Comparison of ENCODE assay signal across 7 cellular contexts in the genomic region with DNA sequence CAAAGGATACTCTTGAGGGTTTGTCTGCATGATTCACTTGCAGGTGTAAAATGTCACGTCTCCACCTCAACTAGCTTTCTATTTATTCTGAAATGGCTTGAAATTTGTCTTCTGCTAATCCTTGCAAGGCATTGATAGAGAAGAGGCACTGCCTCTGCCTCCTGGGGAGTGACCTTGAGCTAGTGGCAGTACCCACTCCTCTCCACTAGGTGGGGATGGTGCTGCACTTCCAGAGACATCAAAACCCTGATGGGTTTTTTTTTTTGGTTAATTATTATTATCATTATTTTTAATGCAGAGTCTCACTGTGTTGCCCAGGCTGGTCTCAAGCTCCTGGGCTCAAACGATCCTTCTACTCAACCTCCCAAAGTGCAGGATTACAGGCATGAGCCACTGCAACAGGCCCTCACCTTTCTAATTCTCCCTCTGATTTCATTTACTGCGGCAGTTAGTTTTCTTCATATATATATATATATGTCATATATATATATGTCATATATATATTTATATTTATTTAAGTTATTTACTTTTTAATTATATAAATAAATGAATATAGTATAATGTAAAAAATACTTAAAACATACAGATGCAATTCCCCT.
DNase-seq lines count a peak whose midpoint lies in the region; ATAC-seq, FAIRE-seq and TF ChIP-seq lines count a peak whose summit lies in the region.

No MANE protein-coding gene starts in this region.

- peak; percentile 13 for DNase-seq in GM04504 (ENCODE audit: low read depth)
- peak; percentile 10 for DNase-seq in HFF-Myc (ENCODE audit: extremely low read depth, low read depth)
- DNase-seq in NCI-H345 treated with DMSO at 0.1 percent for 48 hours (lab: John Stamatoyannopoulos, UW; ENCODE audit: unreplicated experiment), result peak; percentile 6
- peak; percentile 16 to 33 for DNase-seq in activated CD8-positive, alpha-beta memory T cell treated with anti-CD3 and anti-CD28 coated beads for 4 hours (ENCODE audit: low read depth in 2 of 2)
- peak; percentile 63 for DNase-seq in endothelial cell of umbilical vein (ENCODE audit: low read depth, low spot score)
- DNase-seq in naive B cell, result peak; percentile 30
- DNase-seq in stomach, result peak; percentile 66

- no peaks in the 10 kb centered on the region for H3K4me1 ChIP-seq in endothelial cell of umbilical vein (ENCODE audit: control insufficient read depth, extremely low read depth, insufficient read depth, low read length)
- H3K4me1 ChIP-seq in stomach, result no peaks in the 10 kb centered on the region

- H3K4me3 ChIP-seq in HFF-Myc (replicated peaks; ENCODE audit: low read depth, low read length), result no peak overlapping the region
- no peak overlapping the region for H3K4me3 ChIP-seq in endothelial cell of umbilical vein (replicated peaks in 1 of 3; ENCODE audit: insufficient read depth in 1 of 3, low read depth in 1 of 3, low read length in 3 of 3)
- H3K4me3 ChIP-seq in stomach, result no peak overlapping the region

- peak; percentile 30 to 49 for ATAC-seq in naive B cell (ENCODE audit: low read depth in 2 of 2)

- H3K36me3 ChIP-seq in endothelial cell of umbilical vein (ENCODE audit: control insufficient read depth in 2 of 2, extremely low read depth in 1 of 2, insufficient read depth in 2 of 2, low read length in 2 of 2), result peaks cover 0 to 11% of the 10 kb centered on the region in 2 experiments
- peaks cover 0 to 10% (median 4%) of the 10 kb centered on the region in 4 donors for H3K36me3 ChIP-seq in stomach

- no peak overlapping the region for H3K27ac Mint-ChIP-seq in naive B cell

- FAIRE-seq in endothelial cell of umbilical vein (lab: Jason Lieb, UNC), result no peak

- H3K27me3 Mint-ChIP-seq in naive B cell, result no peaks in the 10 kb centered on the region

- no peak for TF ChIP-seq EP300 in stomach (IDR thresholded peaks at IDR 0.05)

- TF ChIP-seq CTCF in HFF-Myc (IDR thresholded peaks at IDR 0.05; ENCODE audit: low read depth, low read length, missing control alignments), result peak; percentile 90
- peak; percentile 76 to 88 for TF ChIP-seq CTCF in endothelial cell of umbilical vein (IDR thresholded peaks at IDR 0.05; ENCODE audit: extremely low read depth in 1 of 2, insufficient read depth in 1 of 2, low read depth in 1 of 2, low read length in 2 of 2)
- TF ChIP-seq CTCF in stomach (IDR thresholded peaks at IDR 0.05), result peak in 5 of 7 experiments; percentile 77 to 95 (median 92)

- TF ChIP-seq POLR2A in endothelial cell of umbilical vein (IDR thresholded peaks at IDR 0.05; ENCODE audit: low read depth, low read length) (no peak), stomach (IDR thresholded peaks at IDR 0.05) (no peak)

- no peaks in the 10 kb centered on the region for H3K4me1 Mint-ChIP-seq in naive B cell

- H3K4me3 Mint-ChIP-seq in naive B cell, result no peak overlapping the region

- no peaks in the 10 kb centered on the region for H3K36me3 Mint-ChIP-seq in naive B cell

- no peaks in the 10 kb centered on the region for H4K20me1 ChIP-seq in endothelial cell of umbilical vein (replicated peaks; ENCODE audit: control insufficient read depth, extremely low read depth, insufficient read depth, low read length)

- no peak overlapping the region for H3K9ac ChIP-seq in endothelial cell of umbilical vein (replicated peaks; ENCODE audit: extremely low read depth, insufficient read depth, low read length)

- no peaks in the 10 kb centered on the region for H3K9me1 ChIP-seq in endothelial cell of umbilical vein (replicated peaks; ENCODE audit: control insufficient read depth, extremely low read depth, insufficient read depth, low read length)

- no peaks in the 10 kb centered on the region for H3K9me3 ChIP-seq in endothelial cell of umbilical vein (replicated peaks; ENCODE audit: control insufficient read depth, insufficient read depth, low read length)
- no peaks in the 10 kb centered on the region for H3K9me3 ChIP-seq in stomach

- H2AFZ ChIP-seq in endothelial cell of umbilical vein (ENCODE audit: low read depth, low read length), result no peak overlapping the region

- H3K27ac ChIP-seq in endothelial cell of umbilical vein (ENCODE audit: insufficient read depth, low read depth, low read length), result no peak overlapping the region
- no peak overlapping the region for H3K27ac ChIP-seq in stomach

- H3K27me3 ChIP-seq in endothelial cell of umbilical vein (ENCODE audit: control insufficient read depth in 2 of 2, insufficient read depth in 2 of 2, low read length in 2 of 2) (no peaks in the 10 kb centered on the region), stomach (no peaks in the 10 kb centered on the region)

- dilution Hi-C loops in endothelial cell of umbilical vein (cut with MboI; ENCODE audit: extremely low pct_ligation_motif_present, low sequenced_read_pairs), result no loop called here

- intact Hi-C loops in endothelial cell of umbilical vein (cut with micrococcal nuclease) (loop anchor here (1.0 to 2.0 kb wide), 3 partner anchors 117 to 261 kb away; a partner anchor contains a TSS), stomach (cut with DNase I; ENCODE audit: low total_unique reads) (no loop called here)

- CTCF ChIA-PET in endothelial cell of umbilical vein (lab: Charles Lee), result interaction anchor here (0.6 to 8.3 kb wide), 30 partner anchors 8 to 649 kb away, joined by 3 to 261 read pairs (median 4); a partner anchor contains a TSS

- no peaks in the 10 kb centered on the region for H3K79me2 ChIP-seq in endothelial cell of umbilical vein (ENCODE audit: control insufficient read depth, insufficient read depth, low read length)

- POLR2A ChIA-PET in endothelial cell of umbilical vein (lab: Charles Lee), result no interaction called here

- H3K4me2 ChIP-seq in endothelial cell of umbilical vein (ENCODE audit: insufficient read depth, low read length), result no peak overlapping the region

- H3K9me3 Mint-ChIP-seq in naive B cell, result no peaks in the 10 kb centered on the region

- WGBS in stomach, 5 donors, result 29 to 37% (median 31%) methylated on average over 3 of the region's 3 CpGs

- no TSS peak for BruUV-seq in endothelial cell of umbilical vein (replicated peaks; lab: Mats Ljungman, UMichigan)

TF ChIP-seq in endothelial cell of umbilical vein, 7 proteins besides CTCF, POLR2A, EP300 and RAD21:
- TF ChIP-seq GATA2 (IDR thresholded peaks at IDR 0.05; ENCODE audit: insufficient read depth, insufficient read length, low read depth, low read length), result no peak
- no peak for TF ChIP-seq MYC (IDR thresholded peaks at IDR 0.05; ENCODE audit: low read depth, low read length)
- TF ChIP-seq POLR2AphosphoS5 (IDR thresholded peaks at IDR 0.05; ENCODE audit: insufficient read depth, low read depth, low read length), result no peak
- no peak for TF ChIP-seq EZH2 (IDR thresholded peaks at IDR 0.05; ENCODE audit: borderline replicate concordance, low read depth, low read length, severe bottlenecking)
- TF ChIP-seq FOS (IDR thresholded peaks at IDR 0.05; ENCODE audit: borderline replicate concordance, insufficient read depth, low read length), result no peak
- TF ChIP-seq JUN (IDR thresholded peaks at IDR 0.05; ENCODE audit: borderline replicate concordance, insufficient read depth, insufficient read length, low read depth), result no peak
- TF ChIP-seq, protein P1, sequence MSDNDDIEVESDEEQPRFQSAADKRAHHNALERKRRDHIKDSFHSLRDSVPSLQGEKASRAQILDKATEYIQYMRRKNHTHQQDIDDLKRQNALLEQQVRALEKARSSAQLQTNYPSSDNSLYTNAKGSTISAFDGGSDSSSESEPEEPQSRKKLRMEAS (IDR thresholded peaks at IDR 0.05; ENCODE audit: insufficient read depth, insufficient read length), result no peak

Comparison
In these comparisons a context has a peak if more than half of its experiments do, and no peak if none do; other contexts are left out.
1. DNase-seq: peak in every context shown above with its lines; median percentile 66 in stomach; 63 in endothelial cell of umbilical vein; 30 in naive B cell; 24 in activated CD8-positive, alpha-beta memory T cell treated with anti-CD3 and anti-CD28 coated beads for 4 hours; 13 in GM04504; 10 in HFF-Myc; 6 in NCI-H345 treated with DMSO at 0.1 percent for 48 hours.